2 cellular contexts compared by ENCODE assay signal in genomic region chr19:48396010-48396870, GRCh38.
TF ChIP-seq lines count a peak whose summit lies in the region.

No MANE protein-coding gene starts in this region.

TF ChIP-seq in K562, 482 proteins besides CTCF, POLR2A, EP300 and RAD21 (continues in another document):
- TF ChIP-seq DACH1 (IDR thresholded peaks at IDR 0.05; ENCODE audit: partially characterized antibody) (no peak), BDP1 (IDR thresholded peaks at IDR 0.05; ENCODE audit: insufficient read depth, insufficient read length) (no peak), NEUROD1 (IDR thresholded peaks at IDR 0.05; ENCODE audit: borderline replicate concordance, low read depth, low read length, partially characterized antibody) (no peak), ZNF699 (CRISPR knock-in tag; IDR thresholded peaks at IDR 0.05; ENCODE audit: insufficient replicate concordance) (no peak), VEZF1 (CRISPR knock-in tag; IDR thresholded peaks at IDR 0.05) (peak; percentile 41), POLR2G (IDR thresholded peaks at IDR 0.05; ENCODE audit: low read depth, low read length) (peak; percentile 43; the same call in 1 of the 2 replicates), POLR3G (IDR thresholded peaks at IDR 0.05; ENCODE audit: extremely low read depth, insufficient read length, insufficient replicate concordance) (no peak), ZBTB26 (CRISPR knock-in tag; IDR thresholded peaks at IDR 0.05) (no peak), ZBTB7A (IDR thresholded peaks at IDR 0.05; ENCODE audit: borderline replicate concordance, control insufficient read depth, low read depth, low read length) (0 out of 2 replicates have a peak, but pooled peaks have one; percentile 67), SMAD2 (IDR thresholded peaks at IDR 0.05; ENCODE audit: low read depth, low read length) (no peak), MTA1 (IDR thresholded peaks at IDR 0.05; ENCODE audit: borderline replicate concordance) (0 out of 2 replicates have a peak, but pooled peaks have one; percentile 4), RHOXF2B (CRISPR knock-in tag; conservative IDR thresholded peaks at IDR 0.05) (no peak), KHSRP (IDR thresholded peaks at IDR 0.05) (no peak), ZNF592 (IDR thresholded peaks at IDR 0.05) (no peak), HLTF (IDR thresholded peaks at IDR 0.05) (no peak), ZNF644 (tag; IDR thresholded peaks at IDR 0.05; ENCODE audit: low read depth) (no peak), JUND (IDR thresholded peaks at IDR 0.05; ENCODE audit: borderline replicate concordance, low read depth, low read length) (no peak), JUND (tag; IDR thresholded peaks at IDR 0.05; ENCODE audit: borderline replicate concordance, low read depth, low read length) (no peak), BCLAF1 (IDR thresholded peaks at IDR 0.05; ENCODE audit: borderline replicate concordance in 1 of 2, control insufficient read depth in 1 of 2, low read depth in 2 of 2, low read length in 1 of 2) (no peak), RBM15 (IDR thresholded peaks at IDR 0.05; ENCODE audit: insufficient read depth, low read length) (no peak)

TF ChIP-seq in neural cell, 6 proteins besides CTCF, POLR2A, EP300 and RAD21:
- TF ChIP-seq POLR2AphosphoS5 (IDR thresholded peaks at IDR 0.05) (no peak), EZH2 (IDR thresholded peaks at IDR 0.05; ENCODE audit: borderline replicate concordance, insufficient read depth, low read length, poor library complexity, severe bottlenecking) (no peak), SMC3 (conservative IDR thresholded peaks at IDR 0.05; ENCODE audit: poor library complexity) (no peak), TAF1 (IDR thresholded peaks at IDR 0.05; ENCODE audit: low read depth) (no peak), MXI1 (conservative IDR thresholded peaks at IDR 0.05; ENCODE audit: poor library complexity, severe bottlenecking) (no peak)
